24 cellular contexts compared by ENCODE assay signal in genomic region chr5:135511858-135512257, GRCh38. TPM values are rescaled to one million over a fixed set of nuclear protein-coding genes. Genes with fewer than 3 reads are reported as not detected.
"Had no signal": no experiment of that assay in that cellular context is flagged by ENCODE, and none has a peak within 500 bp of the region (broad histone marks: within the 10 kb centered on the region; RNA-seq: fewer than 3 reads in every experiment).

No MANE protein-coding gene starts in this region.

- H3K27ac Mint-ChIP-seq: naive thymus-derived CD4-positive, alpha-beta T cell; nephron progenitor cell had no signal

- H3K36me3 Mint-ChIP-seq: naive thymus-derived CD4-positive, alpha-beta T cell had no signal

- ATAC-seq: esophagus mucosa; heart right ventricle; naive thymus-derived CD4-positive, alpha-beta T cell had no signal

- H3K4me3 Mint-ChIP-seq: naive thymus-derived CD4-positive, alpha-beta T cell; nephron progenitor cell had no signal

- DNase-seq: cortex of kidney; dorsolateral prefrontal cortex; effector memory CD4-positive, alpha-beta T cell; heart right ventricle; hypothalamus; kidney glomerular epithelial cell; mesendoderm; naive thymus-derived CD4-positive, alpha-beta T cell; nephron progenitor cell; posterior cingulate gyrus; sigmoid colon; stimulated activated CD4-positive, alpha-beta T cell treated with anti-CD3 and anti-CD28 coated beads, Interleukin-12 subunit alpha, Interleukin-12 subunit beta, amount 100 ng/mL, for 4 hours; stimulated activated naive CD4-positive, alpha-beta T cell treated with Interleukin-2 at 50 U/mL for 16 hours; trophoblast cell had no signal

RNA-seq across cellular contexts. Expression of gene NEUROG1, which starts 23.9 kb away (rescaled TPM):
- total RNA-seq: dorsolateral prefrontal cortex; esophagus mucosa; fibroblast of lung; glomerular endothelial cell; heart right ventricle; liver; lung microvascular endothelial cell; mononuclear cell; naive thymus-derived CD4-positive, alpha-beta T cell; osteoblast; pulmonary artery endothelial cell; right atrium auricular region; sigmoid colon had no signal

RNA-seq across cellular contexts. Expression of gene TIFAB, which starts 59.7 kb away (rescaled TPM):
- total RNA-seq: esophagus mucosa, fibroblast of lung, frontal cortex, glomerular endothelial cell, lung microvascular endothelial cell, osteoblast, pulmonary artery endothelial cell, right atrium auricular region, sigmoid colon had no signal
